1 cellular context compared by ENCODE assay signal in the genomic region with DNA sequence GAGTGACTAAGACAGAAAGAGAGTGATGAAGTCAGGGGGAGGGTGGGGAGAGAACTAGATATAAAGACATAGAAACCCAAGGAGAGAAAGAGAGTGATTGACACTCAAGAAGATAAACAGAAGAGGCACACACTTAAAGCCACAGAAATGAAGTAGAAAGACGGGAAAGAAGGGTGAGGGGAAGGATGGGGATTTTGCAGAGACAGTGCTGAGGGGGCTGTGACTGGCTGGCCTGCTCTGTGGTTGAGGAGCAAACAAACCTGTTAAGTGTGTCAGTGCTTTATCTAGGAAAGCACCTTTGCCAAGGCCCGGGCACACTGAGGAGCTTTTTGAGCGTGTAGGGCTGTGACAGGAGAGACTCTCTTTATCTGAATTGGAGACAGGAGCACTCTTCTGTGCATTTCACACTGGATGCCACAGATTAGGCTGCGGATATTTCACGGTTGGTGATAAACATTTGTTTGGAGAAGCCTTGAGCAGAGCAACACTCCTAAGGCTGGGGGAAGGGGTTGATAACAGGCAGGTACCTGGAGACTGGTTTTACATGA.
TF ChIP-seq lines count a peak whose summit lies in the region.

No MANE protein-coding gene starts in this region.

TF ChIP-seq in GM12878, 131 proteins besides CTCF, POLR2A, EP300 and RAD21 (continued from another document):
- peak; percentile 58; the same call in 1 of the 2 replicates for TF ChIP-seq RUNX3 (IDR thresholded peaks at IDR 0.05; ENCODE audit: low read length)
- TF ChIP-seq, protein P1, sequence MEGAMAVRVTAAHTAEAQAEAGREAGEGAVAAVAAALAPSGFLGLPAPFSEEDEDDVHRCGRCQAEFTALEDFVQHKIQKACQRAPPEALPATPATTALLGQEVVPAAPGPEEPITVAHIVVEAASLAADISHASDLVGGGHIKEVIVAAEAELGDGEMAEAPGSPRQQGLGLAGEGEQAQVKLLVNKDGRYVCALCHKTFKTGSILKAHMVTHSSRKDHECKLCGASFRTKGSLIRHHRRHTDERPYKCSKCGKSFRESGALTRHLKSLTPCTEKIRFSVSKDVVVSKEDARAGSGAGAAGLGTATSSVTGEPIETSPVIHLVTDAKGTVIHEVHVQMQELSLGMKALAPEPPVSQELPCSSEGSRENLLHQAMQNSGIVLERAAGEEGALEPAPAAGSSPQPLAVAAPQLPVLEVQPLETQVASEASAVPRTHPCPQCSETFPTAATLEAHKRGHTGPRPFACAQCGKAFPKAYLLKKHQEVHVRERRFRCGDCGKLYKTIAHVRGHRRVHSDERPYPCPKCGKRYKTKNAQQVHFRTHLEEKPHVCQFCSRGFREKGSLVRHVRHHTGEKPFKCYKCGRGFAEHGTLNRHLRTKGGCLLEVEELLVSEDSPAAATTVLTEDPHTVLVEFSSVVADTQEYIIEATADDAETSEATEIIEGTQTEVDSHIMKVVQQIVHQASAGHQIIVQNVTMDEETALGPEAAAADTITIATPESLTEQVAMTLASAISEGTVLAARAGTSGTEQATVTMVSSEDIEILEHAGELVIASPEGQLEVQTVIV (IDR thresholded peaks at IDR 0.05; ENCODE audit: borderline replicate concordance, partially characterized antibody), result no peak
- TF ChIP-seq, protein P2, sequence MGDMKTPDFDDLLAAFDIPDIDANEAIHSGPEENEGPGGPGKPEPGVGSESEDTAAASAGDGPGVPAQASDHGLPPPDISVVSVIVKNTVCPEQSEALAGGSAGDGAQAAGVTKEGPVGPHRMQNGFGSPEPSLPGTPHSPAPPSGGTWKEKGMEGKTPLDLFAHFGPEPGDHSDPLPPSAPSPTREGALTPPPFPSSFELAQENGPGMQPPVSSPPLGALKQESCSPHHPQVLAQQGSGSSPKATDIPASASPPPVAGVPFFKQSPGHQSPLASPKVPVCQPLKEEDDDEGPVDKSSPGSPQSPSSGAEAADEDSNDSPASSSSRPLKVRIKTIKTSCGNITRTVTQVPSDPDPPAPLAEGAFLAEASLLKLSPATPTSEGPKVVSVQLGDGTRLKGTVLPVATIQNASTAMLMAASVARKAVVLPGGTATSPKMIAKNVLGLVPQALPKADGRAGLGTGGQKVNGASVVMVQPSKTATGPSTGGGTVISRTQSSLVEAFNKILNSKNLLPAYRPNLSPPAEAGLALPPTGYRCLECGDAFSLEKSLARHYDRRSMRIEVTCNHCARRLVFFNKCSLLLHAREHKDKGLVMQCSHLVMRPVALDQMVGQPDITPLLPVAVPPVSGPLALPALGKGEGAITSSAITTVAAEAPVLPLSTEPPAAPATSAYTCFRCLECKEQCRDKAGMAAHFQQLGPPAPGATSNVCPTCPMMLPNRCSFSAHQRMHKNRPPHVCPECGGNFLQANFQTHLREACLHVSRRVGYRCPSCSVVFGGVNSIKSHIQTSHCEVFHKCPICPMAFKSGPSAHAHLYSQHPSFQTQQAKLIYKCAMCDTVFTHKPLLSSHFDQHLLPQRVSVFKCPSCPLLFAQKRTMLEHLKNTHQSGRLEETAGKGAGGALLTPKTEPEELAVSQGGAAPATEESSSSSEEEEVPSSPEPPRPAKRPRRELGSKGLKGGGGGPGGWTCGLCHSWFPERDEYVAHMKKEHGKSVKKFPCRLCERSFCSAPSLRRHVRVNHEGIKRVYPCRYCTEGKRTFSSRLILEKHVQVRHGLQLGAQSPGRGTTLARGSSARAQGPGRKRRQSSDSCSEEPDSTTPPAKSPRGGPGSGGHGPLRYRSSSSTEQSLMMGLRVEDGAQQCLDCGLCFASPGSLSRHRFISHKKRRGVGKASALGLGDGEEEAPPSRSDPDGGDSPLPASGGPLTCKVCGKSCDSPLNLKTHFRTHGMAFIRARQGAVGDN (IDR thresholded peaks at IDR 0.05), result peak; percentile 83
- TF ChIP-seq, protein P3, sequence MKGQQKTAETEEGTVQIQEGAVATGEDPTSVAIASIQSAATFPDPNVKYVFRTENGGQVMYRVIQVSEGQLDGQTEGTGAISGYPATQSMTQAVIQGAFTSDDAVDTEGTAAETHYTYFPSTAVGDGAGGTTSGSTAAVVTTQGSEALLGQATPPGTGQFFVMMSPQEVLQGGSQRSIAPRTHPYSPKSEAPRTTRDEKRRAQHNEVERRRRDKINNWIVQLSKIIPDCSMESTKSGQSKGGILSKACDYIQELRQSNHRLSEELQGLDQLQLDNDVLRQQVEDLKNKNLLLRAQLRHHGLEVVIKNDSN (IDR thresholded peaks at IDR 0.05; ENCODE audit: borderline replicate concordance, extremely low read length, insufficient read depth, low read depth, low read length), result no peak
- TF ChIP-seq DPF2 (IDR thresholded peaks at IDR 0.05), result no peak
- no peak for TF ChIP-seq JUND (IDR thresholded peaks at IDR 0.05; ENCODE audit: low read depth, low read length)
- TF ChIP-seq, protein P4, sequence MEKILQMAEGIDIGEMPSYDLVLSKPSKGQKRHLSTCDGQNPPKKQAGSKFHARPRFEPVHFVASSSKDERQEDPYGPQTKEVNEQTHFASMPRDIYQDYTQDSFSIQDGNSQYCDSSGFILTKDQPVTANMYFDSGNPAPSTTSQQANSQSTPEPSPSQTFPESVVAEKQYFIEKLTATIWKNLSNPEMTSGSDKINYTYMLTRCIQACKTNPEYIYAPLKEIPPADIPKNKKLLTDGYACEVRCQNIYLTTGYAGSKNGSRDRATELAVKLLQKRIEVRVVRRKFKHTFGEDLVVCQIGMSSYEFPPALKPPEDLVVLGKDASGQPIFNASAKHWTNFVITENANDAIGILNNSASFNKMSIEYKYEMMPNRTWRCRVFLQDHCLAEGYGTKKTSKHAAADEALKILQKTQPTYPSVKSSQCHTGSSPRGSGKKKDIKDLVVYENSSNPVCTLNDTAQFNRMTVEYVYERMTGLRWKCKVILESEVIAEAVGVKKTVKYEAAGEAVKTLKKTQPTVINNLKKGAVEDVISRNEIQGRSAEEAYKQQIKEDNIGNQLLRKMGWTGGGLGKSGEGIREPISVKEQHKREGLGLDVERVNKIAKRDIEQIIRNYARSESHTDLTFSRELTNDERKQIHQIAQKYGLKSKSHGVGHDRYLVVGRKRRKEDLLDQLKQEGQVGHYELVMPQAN (conservative IDR thresholded peaks at IDR 0.05), result no peak
- 0 out of 2 replicates have a peak, but pooled peaks have one; percentile 30 for TF ChIP-seq CHD2 (IDR thresholded peaks at IDR 0.05; ENCODE audit: borderline replicate concordance, low read depth, low read length)
- TF ChIP-seq ZNF24 (IDR thresholded peaks at IDR 0.05), result no peak
- TF ChIP-seq SIN3A (IDR thresholded peaks at IDR 0.05; ENCODE audit: low read depth, low read length), result no peak
- TF ChIP-seq NFIC (IDR thresholded peaks at IDR 0.05; ENCODE audit: low read depth, low read length), result peak; percentile 39; the same call in 1 of the 2 replicates
- TF ChIP-seq, protein P5, sequence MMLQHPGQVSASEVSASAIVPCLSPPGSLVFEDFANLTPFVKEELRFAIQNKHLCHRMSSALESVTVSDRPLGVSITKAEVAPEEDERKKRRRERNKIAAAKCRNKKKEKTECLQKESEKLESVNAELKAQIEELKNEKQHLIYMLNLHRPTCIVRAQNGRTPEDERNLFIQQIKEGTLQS (IDR thresholded peaks at IDR 0.05; ENCODE audit: borderline replicate concordance, extremely low read depth, low read depth, low read length), result no peak
- peak; percentile 78 for TF ChIP-seq MTA2 (IDR thresholded peaks at IDR 0.05; ENCODE audit: low read depth)
- TF ChIP-seq, protein P6, sequence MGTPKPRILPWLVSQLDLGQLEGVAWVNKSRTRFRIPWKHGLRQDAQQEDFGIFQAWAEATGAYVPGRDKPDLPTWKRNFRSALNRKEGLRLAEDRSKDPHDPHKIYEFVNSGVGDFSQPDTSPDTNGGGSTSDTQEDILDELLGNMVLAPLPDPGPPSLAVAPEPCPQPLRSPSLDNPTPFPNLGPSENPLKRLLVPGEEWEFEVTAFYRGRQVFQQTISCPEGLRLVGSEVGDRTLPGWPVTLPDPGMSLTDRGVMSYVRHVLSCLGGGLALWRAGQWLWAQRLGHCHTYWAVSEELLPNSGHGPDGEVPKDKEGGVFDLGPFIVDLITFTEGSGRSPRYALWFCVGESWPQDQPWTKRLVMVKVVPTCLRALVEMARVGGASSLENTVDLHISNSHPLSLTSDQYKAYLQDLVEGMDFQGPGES (IDR thresholded peaks at IDR 0.05), result no peak
- 0 out of 2 replicates have a peak, but pooled peaks have one; percentile 72 for TF ChIP-seq HDGF (IDR thresholded peaks at IDR 0.05)
- TF ChIP-seq, protein P7, sequence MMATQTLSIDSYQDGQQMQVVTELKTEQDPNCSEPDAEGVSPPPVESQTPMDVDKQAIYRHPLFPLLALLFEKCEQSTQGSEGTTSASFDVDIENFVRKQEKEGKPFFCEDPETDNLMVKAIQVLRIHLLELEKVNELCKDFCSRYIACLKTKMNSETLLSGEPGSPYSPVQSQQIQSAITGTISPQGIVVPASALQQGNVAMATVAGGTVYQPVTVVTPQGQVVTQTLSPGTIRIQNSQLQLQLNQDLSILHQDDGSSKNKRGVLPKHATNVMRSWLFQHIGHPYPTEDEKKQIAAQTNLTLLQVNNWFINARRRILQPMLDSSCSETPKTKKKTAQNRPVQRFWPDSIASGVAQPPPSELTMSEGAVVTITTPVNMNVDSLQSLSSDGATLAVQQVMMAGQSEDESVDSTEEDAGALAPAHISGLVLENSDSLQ (IDR thresholded peaks at IDR 0.05), result peak; percentile 95
- TF ChIP-seq KLF5 (IDR thresholded peaks at IDR 0.05; ENCODE audit: partially characterized antibody), result no peak
- no peak for TF ChIP-seq STAT1 (conservative IDR thresholded peaks at IDR 0.05)
- 0 out of 4 replicates have a peak, but pooled peaks of 1 of the 2 experiments have one; percentile 17 for TF ChIP-seq BHLHE40 (IDR thresholded peaks at IDR 0.05; ENCODE audit: borderline replicate concordance in 1 of 2, low read depth in 2 of 2, low read length in 1 of 2)
- TF ChIP-seq PAX8 (IDR thresholded peaks at IDR 0.05), result no peak
- TF ChIP-seq SUPT20H (IDR thresholded peaks at IDR 0.05; ENCODE audit: borderline replicate concordance, control insufficient read depth, low read depth, low read length), result no peak
- TF ChIP-seq, protein P8, sequence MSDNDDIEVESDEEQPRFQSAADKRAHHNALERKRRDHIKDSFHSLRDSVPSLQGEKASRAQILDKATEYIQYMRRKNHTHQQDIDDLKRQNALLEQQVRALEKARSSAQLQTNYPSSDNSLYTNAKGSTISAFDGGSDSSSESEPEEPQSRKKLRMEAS (IDR thresholded peaks at IDR 0.05; ENCODE audit: low read depth, low read length), result no peak
- peak; percentile 63; the same call in 1 of the 2 replicates for TF ChIP-seq NBN (IDR thresholded peaks at IDR 0.05)
- no peak for TF ChIP-seq BRCA1 (IDR thresholded peaks at IDR 0.05; ENCODE audit: low read depth, low read length)
- TF ChIP-seq, protein P9, sequence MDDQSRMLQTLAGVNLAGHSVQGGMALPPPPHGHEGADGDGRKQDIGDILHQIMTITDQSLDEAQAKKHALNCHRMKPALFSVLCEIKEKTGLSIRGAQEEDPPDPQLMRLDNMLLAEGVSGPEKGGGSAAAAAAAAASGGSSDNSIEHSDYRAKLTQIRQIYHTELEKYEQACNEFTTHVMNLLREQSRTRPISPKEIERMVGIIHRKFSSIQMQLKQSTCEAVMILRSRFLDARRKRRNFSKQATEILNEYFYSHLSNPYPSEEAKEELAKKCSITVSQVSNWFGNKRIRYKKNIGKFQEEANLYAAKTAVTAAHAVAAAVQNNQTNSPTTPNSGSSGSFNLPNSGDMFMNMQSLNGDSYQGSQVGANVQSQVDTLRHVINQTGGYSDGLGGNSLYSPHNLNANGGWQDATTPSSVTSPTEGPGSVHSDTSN (IDR thresholded peaks at IDR 0.05; ENCODE audit: insufficient replicate concordance, low read depth, low read length), result peak; percentile 38
- TF ChIP-seq ATF7 (IDR thresholded peaks at IDR 0.05; ENCODE audit: low read depth), result 0 out of 2 replicates have a peak, but pooled peaks have one; percentile 45
- TF ChIP-seq IKZF2 (IDR thresholded peaks at IDR 0.05), result peak; percentile 65 to 79; a peak in 3 of 4 replicates
- no peak for TF ChIP-seq RFX5 (IDR thresholded peaks at IDR 0.05; ENCODE audit: low read depth, low read length)
- TF ChIP-seq, protein P10, sequence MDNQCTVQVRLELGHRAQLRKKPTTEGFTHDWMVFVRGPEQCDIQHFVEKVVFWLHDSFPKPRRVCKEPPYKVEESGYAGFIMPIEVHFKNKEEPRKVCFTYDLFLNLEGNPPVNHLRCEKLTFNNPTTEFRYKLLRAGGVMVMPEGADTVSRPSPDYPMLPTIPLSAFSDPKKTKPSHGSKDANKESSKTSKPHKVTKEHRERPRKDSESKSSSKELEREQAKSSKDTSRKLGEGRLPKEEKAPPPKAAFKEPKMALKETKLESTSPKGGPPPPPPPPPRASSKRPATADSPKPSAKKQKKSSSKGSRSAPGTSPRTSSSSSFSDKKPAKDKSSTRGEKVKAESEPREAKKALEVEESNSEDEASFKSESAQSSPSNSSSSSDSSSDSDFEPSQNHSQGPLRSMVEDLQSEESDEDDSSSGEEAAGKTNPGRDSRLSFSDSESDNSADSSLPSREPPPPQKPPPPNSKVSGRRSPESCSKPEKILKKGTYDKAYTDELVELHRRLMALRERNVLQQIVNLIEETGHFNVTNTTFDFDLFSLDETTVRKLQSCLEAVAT (IDR thresholded peaks at IDR 0.05), result peak; percentile 42; the same call in 1 of the 2 replicates
- no peak for TF ChIP-seq EED (IDR thresholded peaks at IDR 0.05; ENCODE audit: low read depth)
- no peak for TF ChIP-seq KAT2A (conservative IDR thresholded peaks at IDR 0.05; ENCODE audit: control insufficient read depth, low read depth, low read length)
- TF ChIP-seq, protein P11, sequence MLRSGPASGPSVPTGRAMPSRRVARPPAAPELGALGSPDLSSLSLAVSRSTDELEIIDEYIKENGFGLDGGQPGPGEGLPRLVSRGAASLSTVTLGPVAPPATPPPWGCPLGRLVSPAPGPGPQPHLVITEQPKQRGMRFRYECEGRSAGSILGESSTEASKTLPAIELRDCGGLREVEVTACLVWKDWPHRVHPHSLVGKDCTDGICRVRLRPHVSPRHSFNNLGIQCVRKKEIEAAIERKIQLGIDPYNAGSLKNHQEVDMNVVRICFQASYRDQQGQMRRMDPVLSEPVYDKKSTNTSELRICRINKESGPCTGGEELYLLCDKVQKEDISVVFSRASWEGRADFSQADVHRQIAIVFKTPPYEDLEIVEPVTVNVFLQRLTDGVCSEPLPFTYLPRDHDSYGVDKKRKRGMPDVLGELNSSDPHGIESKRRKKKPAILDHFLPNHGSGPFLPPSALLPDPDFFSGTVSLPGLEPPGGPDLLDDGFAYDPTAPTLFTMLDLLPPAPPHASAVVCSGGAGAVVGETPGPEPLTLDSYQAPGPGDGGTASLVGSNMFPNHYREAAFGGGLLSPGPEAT (IDR thresholded peaks at IDR 0.05; ENCODE audit: low read depth), result peak; percentile 81
- TF ChIP-seq CBX3 (IDR thresholded peaks at IDR 0.05; ENCODE audit: borderline replicate concordance, low read depth), result no peak
- no peak for TF ChIP-seq PAX5 (IDR thresholded peaks at IDR 0.05; ENCODE audit: borderline replicate concordance, low read depth, low read length)
- TF ChIP-seq JUNB (IDR thresholded peaks at IDR 0.05), result no peak
- no peak for TF ChIP-seq HCFC1 (IDR thresholded peaks at IDR 0.05; ENCODE audit: low read length)
